Comparison of ENCODE assay signal across 19 cellular contexts in the genomic region with DNA sequence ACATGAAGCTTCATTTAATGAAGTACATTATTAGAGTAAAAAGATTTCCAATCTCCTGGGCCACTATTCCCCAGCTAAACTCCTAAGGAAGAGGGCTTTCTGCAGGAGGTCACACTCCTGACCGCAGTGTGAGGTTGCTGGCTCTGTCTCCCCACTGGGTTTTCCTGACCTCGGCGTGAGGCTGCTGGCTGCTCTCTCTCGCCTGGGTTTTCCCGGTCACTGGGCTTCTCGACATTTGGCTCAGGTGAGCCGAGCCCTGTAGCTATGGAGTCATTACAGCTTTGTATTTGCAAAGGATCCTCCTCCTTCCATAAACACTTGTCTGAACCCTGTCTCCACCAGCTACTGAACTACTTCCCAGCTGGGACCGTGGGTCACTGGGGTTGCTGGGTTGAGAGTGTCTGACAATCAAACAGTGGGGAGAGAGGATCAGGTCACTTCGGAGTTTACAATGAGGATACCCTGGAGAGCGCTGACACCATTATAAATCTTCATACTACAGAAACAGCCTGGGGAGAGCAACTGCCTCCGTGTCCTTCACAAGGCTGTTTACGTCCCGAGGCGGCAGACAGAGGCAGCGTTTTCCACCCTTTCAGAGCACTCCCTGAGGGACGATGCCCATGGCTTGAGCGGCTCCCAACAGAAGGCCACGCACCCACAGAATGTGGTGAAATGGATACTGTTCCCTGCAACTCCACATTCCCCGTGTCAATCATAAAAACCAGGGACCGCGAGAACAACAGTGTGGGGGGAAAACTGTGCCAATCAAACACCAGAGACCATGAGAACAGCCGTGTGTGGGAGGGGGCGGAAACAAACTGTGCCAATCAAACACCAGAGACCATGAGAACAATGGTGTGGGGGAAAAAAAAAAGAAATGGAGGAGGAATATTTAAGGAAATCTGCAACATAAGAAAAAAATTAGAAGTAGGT.
DNase-seq lines count a peak whose midpoint lies in the region; ATAC-seq and TF ChIP-seq lines count a peak whose summit lies in the region.
"Had no signal": no experiment of that assay in that cellular context is flagged by ENCODE, and none has a peak within 500 bp of the region (broad histone marks: within the 10 kb centered on the region; RNA-seq: fewer than 3 reads in every experiment).

No MANE protein-coding gene starts in this region.

- H3K9me3 ChIP-seq in CD4-positive, alpha-beta memory T cell (ENCODE audit: control insufficient read depth in 1 of 2, low read length in 2 of 2) = no peaks in the 10 kb centered on the region
- H3K9me3 ChIP-seq: Caco-2, left lung had no signal

- H3K36me3 ChIP-seq in CD4-positive, alpha-beta memory T cell (ENCODE audit: insufficient read depth, low read length) = no peaks in the 10 kb centered on the region

- H3K9me3 Mint-ChIP-seq in CD4-positive, alpha-beta memory T cell = no peaks in the 10 kb centered on the region
- no peaks in the 10 kb centered on the region for H3K9me3 Mint-ChIP-seq in brain
- no peaks in the 10 kb centered on the region for H3K9me3 Mint-ChIP-seq in nephron
- H3K9me3 Mint-ChIP-seq: activated CD4-positive, alpha-beta memory T cell treated with anti-CD3 and anti-CD28 coated beads, Interleukin-2, amount 10 ng/mL, durations not matched to agents 7 days and 5 days; naive thymus-derived CD8-positive, alpha-beta T cell had no signal

- no peak for TF ChIP-seq CTCF in brain (conservative IDR thresholded peaks at IDR 0.05)
- TF ChIP-seq CTCF in nephron (IDR thresholded peaks at IDR 0.05; ENCODE audit: unreplicated experiment in 3 of 3) = no peak

- H3K27ac ChIP-seq in CD4-positive, alpha-beta memory T cell (ENCODE audit: low read depth, low read length) = no peak overlapping the region
- H3K27ac ChIP-seq: left lung had no signal

- intact Hi-C loops in CD4-positive, alpha-beta memory T cell (cut with micrococcal nuclease) = no loop called here

- no peaks in the 10 kb centered on the region for H3K27me3 Mint-ChIP-seq in CD4-positive, alpha-beta memory T cell
- H3K27me3 Mint-ChIP-seq in brain = no peaks in the 10 kb centered on the region
- H3K27me3 Mint-ChIP-seq in nephron (ENCODE audit: low read depth) = no peaks in the 10 kb centered on the region
- H3K27me3 Mint-ChIP-seq: activated CD4-positive, alpha-beta memory T cell treated with anti-CD3 and anti-CD28 coated beads, Interleukin-2, amount 10 ng/mL, durations not matched to agents 7 days and 5 days had no signal

- no peak for DNase-seq in CD4-positive, alpha-beta memory T cell
- DNase-seq in NCI-H146 treated with DMSO at 0.1 percent for 48 hours (lab: John Stamatoyannopoulos, UW; ENCODE audit: unreplicated experiment) (peak; percentile 98), GM19240 (ENCODE audit: insufficient read length, low spot score) (no peak), kidney glomerular epithelial cell (lab: John Stamatoyannopoulos, UW) (no peak), NCI-H1436 treated with DMSO at 0.1 percent for 48 hours (lab: John Stamatoyannopoulos, UW) (no peak)
- DNase-seq: activated CD4-positive, alpha-beta memory T cell treated with anti-CD3 and anti-CD28 coated beads, Interleukin-2, amount 10 ng/mL, durations not matched to agents 7 days and 5 days; amniotic stem cell; dermis blood vessel endothelial cell; hippocampal formation; left lung; NCI-H446; PC-3; stimulated activated CD4-positive, alpha-beta T cell treated with anti-CD3 and anti-CD28 coated beads, Interleukin-4, amount 100 ng/mL, for 24 hours had no signal

- H3K4me3 ChIP-seq in CD4-positive, alpha-beta memory T cell (ENCODE audit: low read length in 2 of 2) = no peak overlapping the region
- H3K4me3 ChIP-seq: left lung had no signal

- no peak for ATAC-seq in HG03457 (IDR thresholded peaks at IDR 0.05; ENCODE audit: unreplicated experiment)
- ATAC-seq: left lung; naive thymus-derived CD8-positive, alpha-beta T cell; PC-3; SK-N-SH treated with all-trans-retinoic acid at 6 μM for 48 hours had no signal

- no peaks in the 10 kb centered on the region for H3K4me1 ChIP-seq in CD4-positive, alpha-beta memory T cell (ENCODE audit: insufficient read depth, low read length)
- H3K4me1 ChIP-seq: Caco-2, left lung had no signal

- CTCF ChIA-PET in CD4-positive, alpha-beta memory T cell (lab: Charles Lee; ENCODE audit: partially characterized antibody) = interaction anchor here (0.9 kb wide), 1 partner anchor 8 kb away, joined by 5 read pairs; no protein-coding TSS in a partner anchor

- H3K4me1 Mint-ChIP-seq in CD4-positive, alpha-beta memory T cell = no peaks in the 10 kb centered on the region
- H3K4me1 Mint-ChIP-seq in brain = peaks cover 14% of the 10 kb centered on the region
- H3K4me1 Mint-ChIP-seq in nephron = peaks cover 32% of the 10 kb centered on the region
- H3K4me1 Mint-ChIP-seq: activated CD4-positive, alpha-beta memory T cell treated with anti-CD3 and anti-CD28 coated beads, Interleukin-2, amount 10 ng/mL, durations not matched to agents 7 days and 5 days had no signal

- no peak overlapping the region for H3K4me3 Mint-ChIP-seq in CD4-positive, alpha-beta memory T cell
- H3K4me3 Mint-ChIP-seq in brain (peak overlapping the region in 1 of 5 experiments; percentile 32), nephron (peak overlapping the region in 1 of 3 experiments; percentile 10)
- H3K4me3 Mint-ChIP-seq: activated CD4-positive, alpha-beta memory T cell treated with anti-CD3 and anti-CD28 coated beads, Interleukin-2, amount 10 ng/mL, durations not matched to agents 7 days and 5 days; naive thymus-derived CD8-positive, alpha-beta T cell had no signal

- POLR2A ChIA-PET in CD4-positive, alpha-beta memory T cell (lab: Charles Lee; ENCODE audit: partially characterized antibody) = no interaction called here

- H3K27ac Mint-ChIP-seq in CD4-positive, alpha-beta memory T cell = peak overlapping the region in 4 of 7 donors; percentile 24 to 42 (median 30)
- peak overlapping the region in 4 of 5 experiments; percentile 35 to 89 (median 65) for H3K27ac Mint-ChIP-seq in brain
- peak overlapping the region; percentile 38 to 80 (median 77) for H3K27ac Mint-ChIP-seq in nephron
- H3K27ac Mint-ChIP-seq: activated CD4-positive, alpha-beta memory T cell treated with anti-CD3 and anti-CD28 coated beads, Interleukin-2, amount 10 ng/mL, durations not matched to agents 7 days and 5 days; naive thymus-derived CD8-positive, alpha-beta T cell had no signal

- H3K36me3 Mint-ChIP-seq in CD4-positive, alpha-beta memory T cell = peaks cover 29 to 32% of the 10 kb centered on the region in 2 donors
- peaks cover 75% of the 10 kb centered on the region for H3K36me3 Mint-ChIP-seq in brain
- H3K36me3 Mint-ChIP-seq in nephron (ENCODE audit: low read depth) = peaks cover 70% of the 10 kb centered on the region

- H3K27me3 ChIP-seq in CD4-positive, alpha-beta memory T cell (ENCODE audit: insufficient read depth, low read length) = no peaks in the 10 kb centered on the region
- H3K27me3 ChIP-seq: left lung had no signal
